ENCODE assay signal across 18 cellular contexts in genomic region chr1:115204529-115204928, GRCh38.
DNase-seq lines count a peak whose midpoint lies in the region; ATAC-seq and FAIRE-seq lines count a peak whose summit lies in the region.
"Had no signal": no experiment of that assay in that cellular context is flagged by ENCODE, and none has a peak within 500 bp of the region (broad histone marks: within the 10 kb centered on the region; RNA-seq: fewer than 3 reads in every experiment).

No MANE protein-coding gene starts in this region.

- no peaks in the 10 kb centered on the region for H3K27me3 ChIP-seq in right cardiac atrium (ENCODE audit: control insufficient read depth, insufficient read depth)
- H3K27me3 ChIP-seq: BLaER1 treated with 17β-estradiol and CSF1 and Interleukin-3, amounts not matched to agents 10 nM and 100 nM had no signal

- DNase-seq in Right ventricle myocardium superior (no peak), right cardiac atrium (no peak), iris pigment epithelial cell (ENCODE audit: low read depth) (peak; percentile 61), NOMO-1 treated with dmso at 0.1 percent for 144 hours (lab: John Stamatoyannopoulos, UW; ENCODE audit: unreplicated experiment) (no peak), NCI-H526 treated with DMSO at 0.1 percent for 48 hours (lab: John Stamatoyannopoulos, UW) (no peak)
- DNase-seq: 8988T; Calu3; CD8-positive, alpha-beta T cell; DMS79 treated with DMSO at 0.1 percent for 48 hours; GM23248; IMR-90 had no signal

- H3K4me1 ChIP-seq in right cardiac atrium (ENCODE audit: control insufficient read depth, insufficient read depth, low read length), result no peaks in the 10 kb centered on the region
- H3K4me1 ChIP-seq: BLaER1 treated with 17β-estradiol and CSF1 and Interleukin-3, amounts not matched to agents 10 nM and 100 nM; HAP-1 had no signal

- H3K4me3 ChIP-seq in right cardiac atrium (ENCODE audit: low read length), result no peak overlapping the region
- H3K4me3 ChIP-seq: BLaER1 treated with 17β-estradiol and CSF1 and Interleukin-3, amounts not matched to agents 10 nM and 100 nM; GM12878; GM23248; HAP-1 had no signal

- WGBS in right cardiac atrium, result 35% methylated on average over 1 of the region's 1 CpG

- ATAC-seq in Right ventricle myocardium superior (ENCODE audit: poor library complexity), result peak; percentile 61
- ATAC-seq in right cardiac atrium, result no peak
- ATAC-seq in HG02678 (IDR thresholded peaks at IDR 0.05; ENCODE audit: unreplicated experiment), result no peak
- ATAC-seq: CD8-positive, alpha-beta T cell; GM12878 had no signal

- H3K9me3 ChIP-seq in right cardiac atrium (ENCODE audit: control insufficient read depth, low read length), result no peaks in the 10 kb centered on the region
- H3K9me3 ChIP-seq: HAP-1 had no signal

- intact Hi-C loops in Right ventricle myocardium superior (cut with DNase I), result no loop called here
- intact Hi-C loops in right cardiac atrium (cut with DNase I), result no loop called here

- FAIRE-seq in G401.6 (lab: Jason Lieb, UNC) (peak; percentile 37), endometrium (lab: Jason Lieb, UNC) (peak; percentile 61)
- FAIRE-seq: GM12878, HTR-8/SVneo had no signal

- H3K27ac ChIP-seq in right cardiac atrium (ENCODE audit: low read length), result no peak overlapping the region
- H3K27ac ChIP-seq: BLaER1 treated with 17β-estradiol and CSF1 and Interleukin-3, amounts not matched to agents 10 nM and 100 nM; GM23248 had no signal
